ENCODE assay signal across 23 cellular contexts in the genomic region with DNA sequence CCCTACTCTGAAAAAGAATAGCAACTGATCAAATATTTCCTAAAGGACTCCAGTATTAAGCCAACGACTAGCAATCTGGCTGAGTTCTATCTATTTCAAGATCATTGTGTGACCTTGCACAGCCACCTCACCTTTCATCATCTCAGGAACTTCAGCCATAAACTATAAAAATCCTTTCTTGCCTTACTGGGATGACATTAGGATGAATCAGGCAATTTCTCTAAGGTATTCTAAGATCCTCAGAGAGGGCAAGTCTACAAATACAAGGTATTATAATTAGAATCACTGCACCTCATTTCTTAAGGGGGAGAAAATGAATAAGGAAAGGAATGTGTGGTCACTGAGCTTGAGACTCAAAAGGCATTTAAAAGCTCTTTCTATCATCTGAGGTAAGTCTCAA.
"Had no signal": no experiment of that assay in that cellular context is flagged by ENCODE, and none has a peak within 500 bp of the region (broad histone marks: within the 10 kb centered on the region; RNA-seq: fewer than 3 reads in every experiment).

No MANE protein-coding gene starts in this region.

- H3K9me3 ChIP-seq: esophagus squamous epithelium, neutrophil, psoas muscle, right lobe of liver, spleen, testis, tibial nerve, upper lobe of right lung had no signal

- ATAC-seq: effector memory CD8-positive, alpha-beta T cell; left colon; left ventricle myocardium superior; naive thymus-derived CD4-positive, alpha-beta T cell; psoas muscle; right lobe of liver; stimulated activated naive B cell treated with anti-CD40 and anti-IgM and Interleukin-4, amounts not matched to agents 10 μg/mL and 1 μg/mL and 100 μg/mL, for 72 hours; stimulated activated naive CD8-positive, alpha-beta T cell treated with anti-CD3 and anti-CD28 coated beads, Interleukin-15, amount 100 ng/mL, for 72 hours; upper lobe of right lung had no signal

- H3K4me1 ChIP-seq: esophagus squamous epithelium, psoas muscle, spleen, testis, tibial nerve, upper lobe of right lung had no signal

- H3K36me3 ChIP-seq: esophagus squamous epithelium, neutrophil, right lobe of liver, spleen, tibial nerve, upper lobe of right lung had no signal

- H3K27me3 ChIP-seq: esophagus squamous epithelium, hepatocyte, neutrophil, right lobe of liver, spleen, testis, tibial nerve, upper lobe of right lung had no signal

- DNase-seq: cortex of kidney; dorsolateral prefrontal cortex; effector memory CD8-positive, alpha-beta T cell; esophagus squamous epithelium; kidney; left colon; left ventricle myocardium superior; naive thymus-derived CD4-positive, alpha-beta T cell; psoas muscle; retina; right lobe of liver; spleen; stimulated activated CD4-positive, alpha-beta T cell treated with anti-CD3 and anti-CD28 coated beads, Interleukin-15, amount 100 ng/mL, for 24 hours; stimulated activated CD4-positive, alpha-beta T cell treated with anti-CD3 and anti-CD28 coated beads, Interleukin-1b, Interleukin-23, amount 100 ng/mL, for 48 hours; stimulated activated CD4-positive, alpha-beta T cell treated with anti-CD3 and anti-CD28 coated beads, Interleukin-4, amount 100 ng/mL, for 4 hours; stimulated activated naive B cell treated with anti-CD40 and anti-IgM and Interleukin-4, amounts not matched to agents 10 μg/mL and 1 μg/mL and 100 μg/mL, for 72 hours; stimulated activated naive CD8-positive, alpha-beta T cell treated with anti-CD3 and anti-CD28 coated beads, Interleukin-15, amount 100 ng/mL, for 72 hours; testis; upper lobe of right lung had no signal

- FAIRE-seq: kidney had no signal

- H3K4me3 ChIP-seq: dorsolateral prefrontal cortex, esophagus squamous epithelium, hepatocyte, lung, psoas muscle, right lobe of liver, spleen, testis, tibial nerve, upper lobe of right lung had no signal

- H3K27ac ChIP-seq: dorsolateral prefrontal cortex, esophagus squamous epithelium, hepatocyte, neutrophil, psoas muscle, right lobe of liver, spleen, testis, tibial nerve, upper lobe of right lung had no signal
